ENCODE assay signal across 7 cellular contexts in genomic region chr16:29961479-29962343, GRCh38. TPM values are rescaled to one million over a fixed set of nuclear protein-coding genes. Genes with fewer than 3 reads are reported as not detected.
DNase-seq lines count a peak whose midpoint lies in the region; ATAC-seq and TF ChIP-seq lines count a peak whose summit lies in the region.

TSS of gene TMEM219 (plus strand) at chr16:29962079. CDS start at chr16:29963144, 1,065 bp downstream.

- DNase-seq in NCI-H2029 treated with DMSO at 0.1 percent for 48 hours (lab: John Stamatoyannopoulos, UW) = peak; percentile 68
- DNase-seq in T1000 (lab: John Stamatoyannopoulos, UW) = peak; percentile 91
- peak; percentile 97 for DNase-seq in astrocyte of the hippocampus (ENCODE audit: low read depth, low spot score)
- peak; percentile 46 to 94 (median 82) for DNase-seq in hypothalamus (lab: John Stamatoyannopoulos, UW)
- peak; percentile 93 for DNase-seq in sciatic nerve (ENCODE audit: low spot score)

- TF ChIP-seq POLR2A in GM15510 (IDR thresholded peaks at IDR 0.05; ENCODE audit: borderline replicate concordance, extremely low read depth, insufficient read length) = peak; percentile 81

- ATAC-seq in HG02938 (IDR thresholded peaks at IDR 0.05; ENCODE audit: unreplicated experiment) (peak; percentile 66), sciatic nerve (peak; percentile 95)

- intact Hi-C loops in sciatic nerve (cut with DNase I) = no loop called here

RNA-seq across cellular contexts. Expression of gene TMEM219, which starts in this region (rescaled TPM):
- 82.4 TPM for total RNA-seq in sciatic nerve

Comparison
In these comparisons a context has a peak if more than half of its experiments do, and no peak if none do; other contexts are left out.
1. Peak in every context shown above with its lines: DNase-seq and ATAC-seq.